15 cellular contexts compared by ENCODE assay signal in the genomic region with DNA sequence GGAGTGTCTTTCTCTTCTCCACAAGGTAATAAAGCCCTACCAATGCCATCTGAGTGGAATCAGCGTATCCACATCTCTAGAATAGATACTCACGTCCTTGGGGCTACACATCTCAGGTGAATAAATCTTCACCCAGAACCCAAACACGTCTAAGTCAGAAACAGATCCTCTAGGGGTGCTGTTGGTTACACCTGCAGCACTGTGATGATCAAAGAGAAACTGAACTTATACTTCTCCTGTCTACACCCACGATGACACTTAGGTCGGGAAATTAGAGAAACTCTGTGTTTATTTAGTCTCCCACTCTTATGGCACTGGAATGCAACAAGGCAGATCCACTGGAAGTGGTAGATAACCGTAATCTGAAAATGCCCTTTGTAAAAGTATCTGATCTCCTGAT. TPM values are rescaled to one million over a fixed set of nuclear protein-coding genes. Genes with fewer than 3 reads are reported as not detected.
DNase-seq lines count a peak whose midpoint lies in the region; ATAC-seq, FAIRE-seq and TF ChIP-seq lines count a peak whose summit lies in the region.
"Had no signal": no experiment of that assay in that cellular context is flagged by ENCODE, and none has a peak within 500 bp of the region (broad histone marks: within the 10 kb centered on the region; RNA-seq: fewer than 3 reads in every experiment).

No MANE protein-coding gene starts in this region.

- H3K9me3 Mint-ChIP-seq in endodermal cell (no peaks in the 10 kb centered on the region), T-cell (no peaks in the 10 kb centered on the region)

- H3K4me3 Mint-ChIP-seq in endodermal cell: no peak overlapping the region
- H3K4me3 Mint-ChIP-seq in T-cell: no peak overlapping the region

- H4K20me1 ChIP-seq in MM.1S (ENCODE audit: insufficient read depth, low read length): no peaks in the 10 kb centered on the region

- POLR2A ChIA-PET in T-cell (lab: Charles Lee): no interaction called here

- H2AFZ ChIP-seq in MM.1S (ENCODE audit: low read length): 0 out of 2 replicates have a peak overlapping the region, but pooled peaks have one; percentile 13
- H2AFZ ChIP-seq: parathyroid adenoma had no signal

- H3K79me2 ChIP-seq in MM.1S (ENCODE audit: low read length): no peaks in the 10 kb centered on the region
- H3K79me2 ChIP-seq: parathyroid adenoma had no signal

- H3K9me2 ChIP-seq in MM.1S (replicated peaks; ENCODE audit: insufficient read depth, low read length): no peaks in the 10 kb centered on the region

- no peaks in the 10 kb centered on the region for H3K4me1 ChIP-seq in MM.1S (ENCODE audit: low read length)
- H3K4me1 ChIP-seq in endodermal cell (ENCODE audit: control insufficient read depth, insufficient read depth, low read length): no peaks in the 10 kb centered on the region
- H3K4me1 ChIP-seq: body of pancreas, parathyroid adenoma, thyroid gland had no signal

- no peak for ATAC-seq in T-cell (replicated peaks in 1 of 4)
- ATAC-seq: body of pancreas had no signal

- H3K27me3 ChIP-seq in MM.1S (replicated peaks; ENCODE audit: insufficient read depth, low read length): no peaks in the 10 kb centered on the region
- H3K27me3 ChIP-seq in endodermal cell (ENCODE audit: control insufficient read depth, insufficient read depth, low read length, poor library complexity, severe bottlenecking): no peaks in the 10 kb centered on the region
- H3K27me3 ChIP-seq: body of pancreas, thyroid gland had no signal

- no peak overlapping the region for H3K27ac ChIP-seq in MM.1S (ENCODE audit: low read length)
- no peak overlapping the region for H3K27ac ChIP-seq in endodermal cell (ENCODE audit: low read depth, low read length)
- H3K27ac ChIP-seq: body of pancreas, parathyroid adenoma, thyroid gland had no signal

- DNase-seq in SIG-M5 treated with dmso at 0.1 percent for 504 hours (lab: John Stamatoyannopoulos, UW; ENCODE audit: unreplicated experiment) (peak; percentile 26), SIG-M5 (lab: John Stamatoyannopoulos, UW) (no peak), MM.1S (peak; percentile 73), endodermal cell (peak; percentile 57), urothelium cell line (ENCODE audit: low spot score) (peak; percentile 19), T-cell (no peak), cerebellar nuclear complex (lab: John Stamatoyannopoulos, UW) (no peak), NCI-H1417 treated with DMSO at 0.1 percent for 48 hours (lab: John Stamatoyannopoulos, UW) (no peak)
- DNase-seq: activated naive CD4-positive, alpha-beta T cell; body of pancreas; Calu3; thyroid gland had no signal

- H3K27me3 Mint-ChIP-seq in endodermal cell (ENCODE audit: insufficient read depth) (no peaks in the 10 kb centered on the region), T-cell (peaks cover 17 to 20% of the 10 kb centered on the region in 2 donors)

- no peak for FAIRE-seq in urothelium cell line (lab: Jason Lieb, UNC)
- FAIRE-seq: GM19239 had no signal

- peak overlapping the region; percentile 36; the same call in 1 of the 2 replicates for H3K4me2 ChIP-seq in MM.1S (ENCODE audit: low read depth, low read length)

- H3F3A ChIP-seq in MM.1S (ENCODE audit: insufficient read depth, low read length): no peaks in the 10 kb centered on the region

- H3K36me3 Mint-ChIP-seq in endodermal cell (ENCODE audit: low read depth) (no peaks in the 10 kb centered on the region), T-cell (no peaks in the 10 kb centered on the region)

- H3K4me1 Mint-ChIP-seq in endodermal cell: peaks cover 2% of the 10 kb centered on the region
- peaks cover 0 to 2% (median 0%) of the 10 kb centered on the region in 3 donors for H3K4me1 Mint-ChIP-seq in T-cell

- no peaks in the 10 kb centered on the region for H3K9me3 ChIP-seq in MM.1S (replicated peaks; ENCODE audit: insufficient read depth, low read length)
- H3K9me3 ChIP-seq in endodermal cell (ENCODE audit: control insufficient read depth, low read length): no peaks in the 10 kb centered on the region
- H3K9me3 ChIP-seq: body of pancreas, thyroid gland had no signal

- CTCF ChIA-PET in T-cell (lab: Charles Lee): no interaction called here

- WGBS in endodermal cell (ENCODE audit: insufficient coverage in 1 of 2, insufficient read length in 1 of 2), 2 experiments: 77 to 83% methylated on average over 4 to 6 of the region's 6 CpGs

- H3K36me3 ChIP-seq in MM.1S (replicated peaks; ENCODE audit: insufficient read depth, low read length) (no peaks in the 10 kb centered on the region), endodermal cell (ENCODE audit: control insufficient read depth, insufficient read depth, low read length) (no peaks in the 10 kb centered on the region)
- H3K36me3 ChIP-seq: thyroid gland had no signal

- H3K9ac ChIP-seq in MM.1S (ENCODE audit: low read length): no peak overlapping the region
- no peak overlapping the region for H3K9ac ChIP-seq in endodermal cell (ENCODE audit: extremely low read depth, low read length, poor library complexity, severe bottlenecking)
- H3K9ac ChIP-seq: parathyroid adenoma had no signal

- TF ChIP-seq CTCF in MM.1S (IDR thresholded peaks at IDR 0.05; ENCODE audit: low read length): peak; percentile 52
- peak; percentile 68 for TF ChIP-seq CTCF in endodermal cell (conservative IDR thresholded peaks at IDR 0.05)

- H3K4me3 ChIP-seq in MM.1S (ENCODE audit: low read length) (no peak overlapping the region; the same call in 1 of the 2 replicates), endodermal cell (ENCODE audit: low read length) (no peak overlapping the region)
- H3K4me3 ChIP-seq: body of pancreas, thyroid gland had no signal

- no peak overlapping the region for H3K27ac Mint-ChIP-seq in endodermal cell
- H3K27ac Mint-ChIP-seq in T-cell: no peak overlapping the region

RNA-seq across cellular contexts. Expression of gene WIF1, which starts 46.2 kb away (rescaled TPM):
- not detected for total RNA-seq in endodermal cell
- 1.5 TPM for polyA plus RNA-seq in endodermal cell (2013, experiment 1 of 2)
- 0.29 TPM for polyA plus RNA-seq in endodermal cell (2013, experiment 2 of 2)
- total RNA-seq in T-cell: not detected
- total RNA-seq: Calu3, fibroblast of villous mesenchyme, thyroid gland had no signal

Comparison
In these comparisons a context has a peak if more than half of its experiments do, and no peak if none do; other contexts are left out.
1. DNase-seq: peak in SIG-M5 treated with dmso at 0.1 percent for 504 hours (single experiment), MM.1S (single experiment), endodermal cell (single experiment) and urothelium cell line (single experiment); none in SIG-M5 (single experiment), T-cell (0 of 34), cerebellar nuclear complex (0 of 2) and NCI-H1417 treated with DMSO at 0.1 percent for 48 hours (single experiment).